ENCODE assay signal across 28 cellular contexts in the genomic region with DNA sequence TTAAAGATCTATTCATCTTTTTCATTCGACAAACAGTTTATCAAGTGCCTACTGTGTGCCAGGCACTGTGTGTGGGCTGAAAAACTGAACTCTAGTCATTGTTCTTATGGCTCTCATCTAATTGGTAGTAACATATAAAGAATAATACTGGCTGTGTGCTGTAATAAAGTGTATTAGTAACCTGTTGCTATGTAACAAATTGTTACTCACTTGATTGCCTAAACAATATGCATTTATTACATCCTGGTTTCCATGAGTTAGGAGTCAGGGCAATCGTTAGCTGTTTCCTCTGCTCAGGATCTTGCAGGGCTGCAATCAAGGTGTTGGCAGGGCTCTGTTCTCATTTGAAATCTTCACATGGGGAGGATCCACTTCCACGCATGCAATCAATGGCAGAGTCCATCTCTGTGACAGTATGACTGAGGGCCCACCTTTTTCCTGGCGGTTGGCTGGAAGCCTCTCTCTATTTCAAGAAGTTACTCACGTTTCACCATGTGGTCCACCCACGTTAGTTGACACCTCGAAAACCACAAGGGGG.
"Had no signal": no experiment of that assay in that cellular context is flagged by ENCODE, and none has a peak within 500 bp of the region (broad histone marks: within the 10 kb centered on the region; RNA-seq: fewer than 3 reads in every experiment).

No MANE protein-coding gene starts in this region.

- H3K9me3 ChIP-seq: body of pancreas, left ventricle myocardium inferior, prostate gland, right atrium auricular region, stomach, suprapubic skin, vagina had no signal

- H3K27me3 ChIP-seq: body of pancreas, right atrium auricular region, suprapubic skin, vagina had no signal

- DNase-seq: activated CD4-positive, alpha-beta memory T cell treated with anti-CD3 and anti-CD28 coated beads for 36 hours; activated CD4-positive, alpha-beta T cell treated with anti-CD3 and anti-CD28 coated beads for 48 hours; activated CD8-positive, alpha-beta memory T cell treated with anti-CD3 and anti-CD28 coated beads, Interleukin-2, amount 10 ng/mL, durations not matched to agents 7 days and 5 days; activated gamma-delta T cell; activated T-cell treated with anti-CD3 and anti-CD28 coated beads for 4 hours; anterior cingulate cortex; body of pancreas; effector CD8-positive, alpha-beta T cell; glutamatergic neuron; immature natural killer cell; left ventricle myocardium inferior; stimulated activated CD4-positive, alpha-beta T cell treated with anti-CD3 and anti-CD28 coated beads, Interleukin-1b, Interleukin-23, amount 100 ng/mL, for 48 hours; stomach; T1000; trophoblast cell had no signal

- H3K36me3 ChIP-seq: left ventricle myocardium inferior, prostate gland, right atrium auricular region, stomach, suprapubic skin, vagina had no signal

- H3K4me2 ChIP-seq: hepatocyte had no signal

- H3K27ac ChIP-seq: body of pancreas, hepatocyte, left ventricle myocardium inferior, prostate gland, right atrium auricular region, stomach, suprapubic skin, vagina had no signal

- H3K4me1 ChIP-seq: body of pancreas, left ventricle myocardium inferior, prostate gland, right atrium auricular region, suprapubic skin, vagina had no signal

- H2AFZ ChIP-seq: hepatocyte had no signal

- H3K27ac Mint-ChIP-seq: activated CD4-positive, alpha-beta memory T cell treated with anti-CD3 and anti-CD28 coated beads for 36 hours; activated CD8-positive, alpha-beta memory T cell treated with anti-CD3 and anti-CD28 coated beads, Interleukin-2, amount 10 ng/mL, durations not matched to agents 7 days and 5 days; activated naive CD4-positive, alpha-beta T cell treated with anti-CD3 and anti-CD28 coated beads, Interleukin-2, amount 50 U/mL, for 24 hours; activated T-helper 1 cell treated with anti-CD3 and anti-CD28 coated beads, Interleukin-12 subunit alpha, Interleukin-12 subunit beta, Interleukin-2, Interleukin-4 antibody, amounts not matched to agents 30 ng/mL and 10 ng/mL and 1 ng/mL, durations not matched to agents 14 hours and 24 hours and 36 hours; immature natural killer cell; natural killer cell treated with Interleukin-12 subunit alpha and Interleukin-12 subunit beta and Interleukin-15 and Interleukin-18, amount 100 ng/mL, for 72 hours; stimulated activated memory B cell treated with anti-CD40 and anti-IgM and Interleukin-4, amounts not matched to agents 10 μg/mL and 1 μg/mL and 100 μg/mL, for 72 hours; T-helper 1 cell treated with Interleukin-12 subunit alpha and Interleukin-12 subunit beta and Interleukin-4 antibody, amounts not matched to agents 30 μg/mL and 1 μg/mL, for 36 hours; WTC11 had no signal

- H3K9me3 Mint-ChIP-seq: activated CD4-positive, alpha-beta memory T cell treated with anti-CD3 and anti-CD28 coated beads for 36 hours; activated naive CD4-positive, alpha-beta T cell treated with anti-CD3 and anti-CD28 coated beads, Interleukin-2, amount 50 U/mL, for 24 hours; activated T-helper 1 cell treated with anti-CD3 and anti-CD28 coated beads, Interleukin-12 subunit alpha, Interleukin-12 subunit beta, Interleukin-2, Interleukin-4 antibody, amounts not matched to agents 30 ng/mL and 10 ng/mL and 1 ng/mL, durations not matched to agents 14 hours and 24 hours and 36 hours; dendritic cell treated with granulocyte-macrophage colony-stimulating factor and Interleukin-4, amounts not matched to agents 40 ng/mL and 50 ng/mL, for 4 days; mesothelial cell of epicardium; natural killer cell treated with Interleukin-12 subunit alpha and Interleukin-12 subunit beta and Interleukin-15 and Interleukin-18, amount 100 ng/mL, for 72 hours; stimulated activated memory B cell treated with anti-CD40 and anti-IgM and Interleukin-4, amounts not matched to agents 10 μg/mL and 1 μg/mL and 100 μg/mL, for 72 hours; T-helper 1 cell treated with Interleukin-12 subunit alpha and Interleukin-12 subunit beta and Interleukin-4 antibody, amounts not matched to agents 30 μg/mL and 1 μg/mL, for 36 hours; WTC11 had no signal

- H3K4me3 ChIP-seq: body of pancreas, hepatocyte, left ventricle myocardium inferior, prostate gland, right atrium auricular region, stomach, suprapubic skin, vagina had no signal

- ATAC-seq: activated CD8-positive, alpha-beta memory T cell treated with anti-CD3 and anti-CD28 coated beads, Interleukin-2, amount 10 ng/mL, durations not matched to agents 7 days and 5 days; body of pancreas; natural killer cell treated with Interleukin-12 subunit alpha and Interleukin-12 subunit beta and Interleukin-15 and Interleukin-18, amount 100 ng/mL, for 72 hours; stimulated activated memory B cell treated with anti-CD40 and anti-IgM and Interleukin-4, amounts not matched to agents 10 μg/mL and 1 μg/mL and 100 μg/mL, for 72 hours; WTC11 had no signal

- H3K79me2 ChIP-seq: hepatocyte had no signal

- H3K36me3 Mint-ChIP-seq: activated CD4-positive, alpha-beta memory T cell treated with anti-CD3 and anti-CD28 coated beads for 36 hours; activated CD8-positive, alpha-beta memory T cell treated with anti-CD3 and anti-CD28 coated beads, Interleukin-2, amount 10 ng/mL, durations not matched to agents 7 days and 5 days; activated naive CD4-positive, alpha-beta T cell treated with anti-CD3 and anti-CD28 coated beads, Interleukin-2, amount 50 U/mL, for 24 hours; immature natural killer cell; mesothelial cell of epicardium; natural killer cell treated with Interleukin-12 subunit alpha and Interleukin-12 subunit beta and Interleukin-15 and Interleukin-18, amount 100 ng/mL, for 72 hours; stimulated activated memory B cell treated with anti-CD40 and anti-IgM and Interleukin-4, amounts not matched to agents 10 μg/mL and 1 μg/mL and 100 μg/mL, for 72 hours; WTC11 had no signal

- H3K4me3 Mint-ChIP-seq: activated CD4-positive, alpha-beta memory T cell treated with anti-CD3 and anti-CD28 coated beads for 36 hours; activated CD8-positive, alpha-beta memory T cell treated with anti-CD3 and anti-CD28 coated beads, Interleukin-2, amount 10 ng/mL, durations not matched to agents 7 days and 5 days; activated naive CD4-positive, alpha-beta T cell treated with anti-CD3 and anti-CD28 coated beads, Interleukin-2, amount 50 U/mL, for 24 hours; activated T-helper 1 cell treated with anti-CD3 and anti-CD28 coated beads, Interleukin-12 subunit alpha, Interleukin-12 subunit beta, Interleukin-2, Interleukin-4 antibody, amounts not matched to agents 30 ng/mL and 10 ng/mL and 1 ng/mL, durations not matched to agents 14 hours and 24 hours and 36 hours; dendritic cell treated with granulocyte-macrophage colony-stimulating factor and Interleukin-4, amounts not matched to agents 40 ng/mL and 50 ng/mL, for 4 days; immature natural killer cell; mesothelial cell of epicardium; natural killer cell treated with Interleukin-12 subunit alpha and Interleukin-12 subunit beta and Interleukin-15 and Interleukin-18, amount 100 ng/mL, for 72 hours; stimulated activated memory B cell treated with anti-CD40 and anti-IgM and Interleukin-4, amounts not matched to agents 10 μg/mL and 1 μg/mL and 100 μg/mL, for 72 hours; T-helper 1 cell treated with Interleukin-12 subunit alpha and Interleukin-12 subunit beta and Interleukin-4 antibody, amounts not matched to agents 30 μg/mL and 1 μg/mL, for 36 hours; WTC11 had no signal
